Comparison of ENCODE assay signal across 1 cellular context in the genomic region with DNA sequence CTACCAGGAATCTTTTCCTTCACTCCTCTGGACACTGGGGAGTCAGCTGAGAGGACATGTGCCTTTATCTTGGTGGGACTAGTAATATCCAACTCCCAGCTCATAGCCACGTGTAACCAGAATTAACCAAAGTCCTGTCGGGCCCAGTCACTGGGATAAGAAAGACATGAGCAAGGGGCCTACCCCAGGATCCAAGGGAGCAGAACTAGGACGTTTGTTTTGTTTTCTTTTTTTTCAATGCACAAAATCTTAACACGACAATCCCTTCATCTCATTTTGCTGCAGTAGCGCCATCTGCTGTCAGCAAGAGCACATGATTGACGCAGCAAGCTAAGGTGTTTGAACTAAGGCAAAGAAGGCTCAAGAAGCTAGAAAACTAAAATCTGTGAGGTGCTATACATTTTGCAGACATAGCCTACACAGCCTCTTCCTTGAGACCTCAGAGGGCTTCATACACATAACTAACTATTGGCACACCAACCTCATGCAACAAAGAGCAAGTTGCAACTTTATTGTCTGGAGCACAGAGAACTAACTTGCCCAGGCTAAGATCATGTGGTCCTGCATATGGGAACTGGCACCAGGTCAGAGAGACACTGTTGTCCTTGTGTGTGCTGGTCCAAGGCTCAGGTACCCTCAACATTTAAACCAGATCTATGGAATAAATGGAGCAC.
TF ChIP-seq lines count a peak whose summit lies in the region.

No MANE protein-coding gene starts in this region.

TF ChIP-seq in WTC11, 78 proteins besides CTCF, POLR2A, EP300 and RAD21 (continued from another document):
- TF ChIP-seq, protein P1, sequence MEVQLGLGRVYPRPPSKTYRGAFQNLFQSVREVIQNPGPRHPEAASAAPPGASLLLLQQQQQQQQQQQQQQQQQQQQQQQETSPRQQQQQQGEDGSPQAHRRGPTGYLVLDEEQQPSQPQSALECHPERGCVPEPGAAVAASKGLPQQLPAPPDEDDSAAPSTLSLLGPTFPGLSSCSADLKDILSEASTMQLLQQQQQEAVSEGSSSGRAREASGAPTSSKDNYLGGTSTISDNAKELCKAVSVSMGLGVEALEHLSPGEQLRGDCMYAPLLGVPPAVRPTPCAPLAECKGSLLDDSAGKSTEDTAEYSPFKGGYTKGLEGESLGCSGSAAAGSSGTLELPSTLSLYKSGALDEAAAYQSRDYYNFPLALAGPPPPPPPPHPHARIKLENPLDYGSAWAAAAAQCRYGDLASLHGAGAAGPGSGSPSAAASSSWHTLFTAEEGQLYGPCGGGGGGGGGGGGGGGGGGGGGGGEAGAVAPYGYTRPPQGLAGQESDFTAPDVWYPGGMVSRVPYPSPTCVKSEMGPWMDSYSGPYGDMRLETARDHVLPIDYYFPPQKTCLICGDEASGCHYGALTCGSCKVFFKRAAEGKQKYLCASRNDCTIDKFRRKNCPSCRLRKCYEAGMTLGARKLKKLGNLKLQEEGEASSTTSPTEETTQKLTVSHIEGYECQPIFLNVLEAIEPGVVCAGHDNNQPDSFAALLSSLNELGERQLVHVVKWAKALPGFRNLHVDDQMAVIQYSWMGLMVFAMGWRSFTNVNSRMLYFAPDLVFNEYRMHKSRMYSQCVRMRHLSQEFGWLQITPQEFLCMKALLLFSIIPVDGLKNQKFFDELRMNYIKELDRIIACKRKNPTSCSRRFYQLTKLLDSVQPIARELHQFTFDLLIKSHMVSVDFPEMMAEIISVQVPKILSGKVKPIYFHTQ (CRISPR knock-in tag; IDR thresholded peaks at IDR 0.05): no peak
- TF ChIP-seq, protein P2, sequence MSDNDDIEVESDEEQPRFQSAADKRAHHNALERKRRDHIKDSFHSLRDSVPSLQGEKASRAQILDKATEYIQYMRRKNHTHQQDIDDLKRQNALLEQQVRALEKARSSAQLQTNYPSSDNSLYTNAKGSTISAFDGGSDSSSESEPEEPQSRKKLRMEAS (CRISPR knock-in tag; IDR thresholded peaks at IDR 0.05): no peak
TF ChIP-seq in WTC11: peak in this region for 0.
